10 cellular contexts compared by ENCODE assay signal in the genomic region with DNA sequence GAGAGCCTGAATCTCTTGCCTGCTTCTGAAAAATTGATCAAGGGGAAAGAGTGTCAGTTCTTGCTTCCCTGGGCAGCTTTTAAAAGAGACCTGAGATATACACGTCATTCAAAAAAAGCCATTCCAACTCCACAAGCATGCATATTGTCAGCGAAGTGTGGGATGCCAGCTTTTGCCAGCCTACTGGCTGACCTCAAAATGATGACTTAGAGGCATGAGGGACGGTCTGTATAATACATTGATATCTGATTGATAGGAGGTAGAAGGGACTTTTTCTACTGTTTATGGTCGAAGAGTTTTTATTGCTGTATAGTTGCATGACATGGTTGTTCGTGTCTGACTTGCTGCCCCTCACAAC.
DNase-seq lines count a peak whose midpoint lies in the region; ATAC-seq and TF ChIP-seq lines count a peak whose summit lies in the region.
"Had no signal": no experiment of that assay in that cellular context is flagged by ENCODE, and none has a peak within 500 bp of the region (broad histone marks: within the 10 kb centered on the region; RNA-seq: fewer than 3 reads in every experiment).

No MANE protein-coding gene starts in this region.

- DNase-seq in CD8-positive, alpha-beta T cell, result no peak
- DNase-seq in breast epithelium (ENCODE audit: low spot score in 2 of 2), result no peak
- no peak for DNase-seq in NCI-H2227 (lab: John Stamatoyannopoulos, UW; ENCODE audit: unreplicated experiment)
- no peak for DNase-seq in CD1c-positive myeloid dendritic cell (ENCODE audit: extremely low spot score)
- DNase-seq in mucosa of gallbladder (ENCODE audit: low spot score), result no peak
- DNase-seq: dorsolateral prefrontal cortex had no signal

- H3K36me3 Mint-ChIP-seq in CD8-positive, alpha-beta T cell, result peaks cover 8% of the 10 kb centered on the region

- no peak overlapping the region for H3K9ac ChIP-seq in rectal smooth muscle tissue (ENCODE audit: low read length)

- no peak overlapping the region for H3K27ac ChIP-seq in CD8-positive, alpha-beta T cell (ENCODE audit: low read depth, low read length)
- H3K27ac ChIP-seq in KOPT-K1 (ENCODE audit: low read depth, low read length, poor library complexity, severe bottlenecking), result peak overlapping the region; percentile 72
- H3K27ac ChIP-seq in breast epithelium, result peak overlapping the region; percentile 78 to 83
- H3K27ac ChIP-seq in rectal smooth muscle tissue (ENCODE audit: low read depth, low read length), result peak overlapping the region; percentile 86
- H3K27ac ChIP-seq: foreskin keratinocyte had no signal

- POLR2A ChIA-PET in CD8-positive, alpha-beta T cell (lab: Charles Lee), result interaction anchor here (2.3 kb wide), 1 partner anchor 12 kb away, joined by 19 read pairs; no protein-coding TSS in a partner anchor

- no peak overlapping the region for H3K4me3 ChIP-seq in CD8-positive, alpha-beta T cell (ENCODE audit: low read depth, low read length)
- H3K4me3 ChIP-seq in breast epithelium (no peak overlapping the region), rectal smooth muscle tissue (ENCODE audit: low read length) (no peak overlapping the region)
- H3K4me3 ChIP-seq: dorsolateral prefrontal cortex had no signal

- no peak for TF ChIP-seq CTCF in CD8-positive, alpha-beta T cell (IDR thresholded peaks at IDR 0.05)
- no peak for TF ChIP-seq CTCF in breast epithelium (IDR thresholded peaks at IDR 0.05)

- H3K27ac Mint-ChIP-seq in CD8-positive, alpha-beta T cell, result peak overlapping the region; percentile 92

- no peaks in the 10 kb centered on the region for H3K36me3 ChIP-seq in CD8-positive, alpha-beta T cell (ENCODE audit: insufficient read depth, low read length)
- no peaks in the 10 kb centered on the region for H3K36me3 ChIP-seq in KOPT-K1 (ENCODE audit: insufficient read depth, low read length)
- H3K36me3 ChIP-seq in breast epithelium, result no peaks in the 10 kb centered on the region
- H3K36me3 ChIP-seq in rectal smooth muscle tissue (ENCODE audit: control insufficient read depth, insufficient read depth, low read length), result peaks cover 4% of the 10 kb centered on the region

- H3K4me3 Mint-ChIP-seq in CD8-positive, alpha-beta T cell, result peak overlapping the region; percentile 49

- ATAC-seq in CD8-positive, alpha-beta T cell, result no peak
- no peak for ATAC-seq in HG03135 (IDR thresholded peaks at IDR 0.05; ENCODE audit: unreplicated experiment)

- H3K27me3 ChIP-seq in CD8-positive, alpha-beta T cell (ENCODE audit: insufficient read depth, low read length), result no peaks in the 10 kb centered on the region
- no peaks in the 10 kb centered on the region for H3K27me3 ChIP-seq in breast epithelium
- H3K27me3 ChIP-seq in rectal smooth muscle tissue (ENCODE audit: control insufficient read depth, insufficient read depth, low read length), result no peaks in the 10 kb centered on the region
- H3K27me3 ChIP-seq: dorsolateral prefrontal cortex, foreskin keratinocyte had no signal

- H3K9me3 ChIP-seq in CD8-positive, alpha-beta T cell (ENCODE audit: low read length), result no peaks in the 10 kb centered on the region
- H3K9me3 ChIP-seq in KOPT-K1 (ENCODE audit: insufficient read depth, low read length, poor library complexity, severe bottlenecking) (no peaks in the 10 kb centered on the region), breast epithelium (no peaks in the 10 kb centered on the region)

- intact Hi-C loops in CD8-positive, alpha-beta T cell (cut with DNase I, micrococcal nuclease), result loop anchor here (1.0 to 2.0 kb wide), 10 partner anchors 12 to 189 kb away; partner anchors contain the start of gene MICAL2 (in 1 of the 2)
- intact Hi-C loops in breast epithelium (cut with DNase I; ENCODE audit: low total_unique reads), result no loop called here

- CTCF ChIA-PET in CD8-positive, alpha-beta T cell (lab: Charles Lee), result interaction anchor here (0.7 to 5.7 kb wide), 41 partner anchors 9 to 1225 kb away, joined by 3 to 122 read pairs (median 6); no protein-coding TSS in a partner anchor

- TF ChIP-seq POLR2A in breast epithelium (IDR thresholded peaks at IDR 0.05), result no peak

- peaks cover 20% of the 10 kb centered on the region for H3K4me1 ChIP-seq in CD8-positive, alpha-beta T cell (ENCODE audit: insufficient read depth, low read length)
- no peaks in the 10 kb centered on the region for H3K4me1 ChIP-seq in breast epithelium
- H3K4me1 ChIP-seq in rectal smooth muscle tissue (ENCODE audit: control insufficient read depth, insufficient read depth, low read length), result peaks cover 54% of the 10 kb centered on the region

- peaks cover 23% of the 10 kb centered on the region for H3K4me1 Mint-ChIP-seq in CD8-positive, alpha-beta T cell (ENCODE audit: low read depth)

- no peaks in the 10 kb centered on the region for H3K9me3 Mint-ChIP-seq in CD8-positive, alpha-beta T cell

- H3K27me3 Mint-ChIP-seq in CD8-positive, alpha-beta T cell (ENCODE audit: low read depth), result no peaks in the 10 kb centered on the region
